Comparison of ENCODE assay signal across 31 cellular contexts in genomic region chr5:115384587-115385375, GRCh38.
"Had no signal": no experiment of that assay in that cellular context is flagged by ENCODE, and none has a peak within 500 bp of the region (broad histone marks: within the 10 kb centered on the region; RNA-seq: fewer than 3 reads in every experiment).

No MANE protein-coding gene starts in this region.

- H3K27me3 ChIP-seq: ascending aorta, breast epithelium, cardiac muscle cell, colonic mucosa, esophagus muscularis mucosa, foreskin keratinocyte, gastrocnemius medialis, heart left ventricle had no signal

- ATAC-seq: activated CD4-positive, alpha-beta T cell treated with anti-CD3 and anti-CD28 coated beads for 36 hours; activated CD8-positive, alpha-beta memory T cell treated with anti-CD3 and anti-CD28 coated beads, Interleukin-2, amount 10 ng/mL, durations not matched to agents 7 days and 5 days; activated CD8-positive, alpha-beta T cell treated with anti-CD3 and anti-CD28 coated beads, Interleukin-2, amount 10 ng/mL, durations not matched to agents 7 days and 5 days; activated naive CD4-positive, alpha-beta T cell treated with anti-CD3 and anti-CD28 coated beads, Interleukin-2, amount 50 U/mL, for 72 hours; activated T-cell treated with anti-CD3 and anti-CD28 coated beads, Interleukin-2, amount 50 U/mL, for 72 hours; foreskin keratinocyte; gastrocnemius medialis; heart left ventricle had no signal

- H3K4me3 ChIP-seq: ascending aorta, breast epithelium, cardiac muscle cell, colonic mucosa, esophagus muscularis mucosa, gastrocnemius medialis, heart left ventricle had no signal

- H3K36me3 ChIP-seq: ascending aorta, breast epithelium, cardiac muscle cell, colonic mucosa, esophagus muscularis mucosa, gastrocnemius medialis, heart left ventricle had no signal

- H3K4me1 ChIP-seq: ascending aorta, breast epithelium, colonic mucosa, foreskin keratinocyte had no signal

- H3K27me3 Mint-ChIP-seq: activated CD4-positive, alpha-beta memory T cell treated with anti-CD3 and anti-CD28 coated beads for 36 hours; brain had no signal

- H3K9me3 Mint-ChIP-seq: activated CD4-positive, alpha-beta memory T cell treated with anti-CD3 and anti-CD28 coated beads for 36 hours; activated CD4-positive, alpha-beta T cell treated with anti-CD3 and anti-CD28 coated beads, Interleukin-2, amount 10 ng/mL, durations not matched to agents 24 days and 14 days; activated naive CD4-positive, alpha-beta T cell treated with anti-CD3 and anti-CD28 coated beads, Interleukin-2, amount 10 ng/mL, durations not matched to agents 7 days and 5 days; activated naive CD4-positive, alpha-beta T cell treated with anti-CD3 and anti-CD28 coated beads, Interleukin-2, amount 50 U/mL, for 72 hours; activated naive CD8-positive, alpha-beta T cell treated with anti-CD3 and anti-CD28 coated beads, Interleukin-2, amount 10 ng/mL, durations not matched to agents 7 days and 5 days; activated T-cell treated with anti-CD3 and anti-CD28 coated beads, Interleukin-2, amount 50 U/mL, for 24 hours; activated T-cell treated with anti-CD3 and anti-CD28 coated beads, Interleukin-2, amount 50 U/mL, for 72 hours had no signal

- H3K27ac ChIP-seq: ascending aorta, breast epithelium, cardiac muscle cell, colonic mucosa, esophagus muscularis mucosa, foreskin keratinocyte, gastrocnemius medialis, heart left ventricle had no signal

- H3K4me3 Mint-ChIP-seq: activated CD4-positive, alpha-beta memory T cell treated with anti-CD3 and anti-CD28 coated beads for 36 hours; activated CD4-positive, alpha-beta T cell treated with anti-CD3 and anti-CD28 coated beads for 36 hours; activated CD4-positive, alpha-beta T cell treated with anti-CD3 and anti-CD28 coated beads, Interleukin-2, amount 10 ng/mL, durations not matched to agents 24 days and 14 days; activated CD8-positive, alpha-beta memory T cell treated with anti-CD3 and anti-CD28 coated beads, Interleukin-2, amount 10 ng/mL, durations not matched to agents 7 days and 5 days; activated CD8-positive, alpha-beta T cell treated with anti-CD3 and anti-CD28 coated beads, Interleukin-2, amount 10 ng/mL, durations not matched to agents 7 days and 5 days; activated naive CD4-positive, alpha-beta T cell treated with anti-CD3 and anti-CD28 coated beads, Interleukin-2, amount 10 ng/mL, durations not matched to agents 7 days and 5 days; activated naive CD8-positive, alpha-beta T cell treated with anti-CD3 and anti-CD28 coated beads, Interleukin-2, amount 10 ng/mL, durations not matched to agents 7 days and 5 days; activated T-cell treated with anti-CD3 and anti-CD28 coated beads, Interleukin-2, amount 50 U/mL, for 24 hours; activated T-cell treated with anti-CD3 and anti-CD28 coated beads, Interleukin-2, amount 50 U/mL, for 72 hours; brain had no signal

- H3K4me1 Mint-ChIP-seq: activated CD4-positive, alpha-beta T cell treated with anti-CD3 and anti-CD28 coated beads, Interleukin-2, amount 10 ng/mL, durations not matched to agents 24 days and 14 days; activated naive CD4-positive, alpha-beta T cell treated with anti-CD3 and anti-CD28 coated beads, Interleukin-2, amount 10 ng/mL, durations not matched to agents 7 days and 5 days; activated naive CD8-positive, alpha-beta T cell treated with anti-CD3 and anti-CD28 coated beads, Interleukin-2, amount 10 ng/mL, durations not matched to agents 7 days and 5 days had no signal

- H3K9me3 ChIP-seq: ascending aorta, breast epithelium, colonic mucosa, esophagus muscularis mucosa, gastrocnemius medialis, heart left ventricle had no signal

- H3K27ac Mint-ChIP-seq: activated CD4-positive, alpha-beta memory T cell treated with anti-CD3 and anti-CD28 coated beads for 36 hours; activated CD4-positive, alpha-beta T cell treated with anti-CD3 and anti-CD28 coated beads for 36 hours; activated CD4-positive, alpha-beta T cell treated with anti-CD3 and anti-CD28 coated beads, Interleukin-2, amount 10 ng/mL, durations not matched to agents 24 days and 14 days; activated CD8-positive, alpha-beta memory T cell treated with anti-CD3 and anti-CD28 coated beads, Interleukin-2, amount 10 ng/mL, durations not matched to agents 7 days and 5 days; activated CD8-positive, alpha-beta T cell treated with anti-CD3 and anti-CD28 coated beads, Interleukin-2, amount 10 ng/mL, durations not matched to agents 7 days and 5 days; activated naive CD4-positive, alpha-beta T cell treated with anti-CD3 and anti-CD28 coated beads, Interleukin-2, amount 10 ng/mL, durations not matched to agents 7 days and 5 days; activated naive CD4-positive, alpha-beta T cell treated with anti-CD3 and anti-CD28 coated beads, Interleukin-2, amount 50 U/mL, for 72 hours; activated naive CD8-positive, alpha-beta T cell treated with anti-CD3 and anti-CD28 coated beads, Interleukin-2, amount 10 ng/mL, durations not matched to agents 7 days and 5 days; activated T-cell treated with anti-CD3 and anti-CD28 coated beads, Interleukin-2, amount 50 U/mL, for 24 hours; activated T-cell treated with anti-CD3 and anti-CD28 coated beads, Interleukin-2, amount 50 U/mL, for 72 hours; brain had no signal

- H3K36me3 Mint-ChIP-seq: activated CD4-positive, alpha-beta memory T cell treated with anti-CD3 and anti-CD28 coated beads for 36 hours; activated CD8-positive, alpha-beta memory T cell treated with anti-CD3 and anti-CD28 coated beads, Interleukin-2, amount 10 ng/mL, durations not matched to agents 7 days and 5 days; activated naive CD4-positive, alpha-beta T cell treated with anti-CD3 and anti-CD28 coated beads, Interleukin-2, amount 10 ng/mL, durations not matched to agents 7 days and 5 days; activated naive CD4-positive, alpha-beta T cell treated with anti-CD3 and anti-CD28 coated beads, Interleukin-2, amount 50 U/mL, for 72 hours; activated naive CD8-positive, alpha-beta T cell treated with anti-CD3 and anti-CD28 coated beads, Interleukin-2, amount 10 ng/mL, durations not matched to agents 7 days and 5 days; brain had no signal

- DNase-seq: activated CD4-positive, alpha-beta memory T cell treated with anti-CD3 and anti-CD28 coated beads for 36 hours; activated CD4-positive, alpha-beta T cell treated with anti-CD3 and anti-CD28 coated beads for 36 hours; activated CD4-positive, alpha-beta T cell treated with anti-CD3 and anti-CD28 coated beads, Interleukin-2, amount 10 ng/mL, durations not matched to agents 24 days and 14 days; activated CD4-positive, CD25-positive, alpha-beta regulatory T cell; activated CD4-positive, CD25-positive, alpha-beta regulatory T cell treated with anti-CD3 and anti-CD28 coated beads, Interleukin-2, amount 50 U/mL, for 72 hours; activated CD8-positive, alpha-beta memory T cell treated with anti-CD3 and anti-CD28 coated beads, Interleukin-2, amount 10 ng/mL, durations not matched to agents 7 days and 5 days; activated CD8-positive, alpha-beta memory T cell treated with anti-CD3 and anti-CD28 coated beads, Interleukin-2, amount 50 U/mL, for 4 hours; activated CD8-positive, alpha-beta T cell treated with anti-CD3 and anti-CD28 coated beads, Interleukin-2, amount 10 ng/mL, durations not matched to agents 7 days and 5 days; activated gamma-delta T cell; activated naive CD4-positive, alpha-beta T cell; activated naive CD4-positive, alpha-beta T cell treated with anti-CD3 and anti-CD28 coated beads, Interleukin-2, amount 10 ng/mL, durations not matched to agents 7 days and 5 days; activated naive CD8-positive, alpha-beta T cell treated with anti-CD3 and anti-CD28 coated beads, Interleukin-2, amount 10 ng/mL, durations not matched to agents 7 days and 5 days; activated T-cell treated with anti-CD3 and anti-CD28 coated beads for 4 hours; activated T-cell treated with anti-CD3 and anti-CD28 coated beads, Interleukin-2, amount 50 U/mL, for 24 hours; activated T-cell treated with anti-CD3 and anti-CD28 coated beads, Interleukin-2, amount 50 U/mL, for 72 hours; central memory CD4-positive, alpha-beta T cell; cerebellar nuclear complex; colonic mucosa; effector CD8-positive, alpha-beta T cell; erythroblast; foreskin keratinocyte; gastrocnemius medialis; glutamatergic neuron; heart left ventricle; T-helper 2 cell had no signal
